Comparison of ENCODE assay signal across 21 cellular contexts in genomic region chr20:24565952-24566351, GRCh38.
DNase-seq lines count a peak whose midpoint lies in the region; ATAC-seq and TF ChIP-seq lines count a peak whose summit lies in the region.
"Had no signal": no experiment of that assay in that cellular context is flagged by ENCODE, and none has a peak within 500 bp of the region (broad histone marks: within the 10 kb centered on the region; RNA-seq: fewer than 3 reads in every experiment).

No MANE protein-coding gene starts in this region.

- H2AK5ac ChIP-seq in H9 (ENCODE audit: insufficient read length, low read length) (no peak overlapping the region), neuronal stem cell (ENCODE audit: low read depth, low read length) (no peak overlapping the region)

- peak overlapping the region in 2 of 3 experiments; percentile 9 to 68; a peak in 3 of 7 replicates for H3K27ac Mint-ChIP-seq in H9
- peak overlapping the region; percentile 16 for H3K27ac Mint-ChIP-seq in progenitor cell of endocrine pancreas
- H3K27ac Mint-ChIP-seq: CD14-positive monocyte; CD4-positive, alpha-beta T cell; CD8-positive, alpha-beta memory T cell; GM23338 had no signal

- H4K5ac ChIP-seq in H9 (ENCODE audit: insufficient read length, low read depth, low read length): no peak overlapping the region

- H3K4ac ChIP-seq in H9 (ENCODE audit: low read depth, low read length) (no peak overlapping the region), neuronal stem cell (ENCODE audit: low read length) (no peak overlapping the region)

- H3K23me2 ChIP-seq in H9 (ENCODE audit: insufficient read length, low read depth, low read length, poor library complexity, severe bottlenecking): no peaks in the 10 kb centered on the region

- DNase-seq in H9 (no peak), neuronal stem cell (ENCODE audit: low spot score) (no peak), progenitor cell of endocrine pancreas (ENCODE audit: low spot score, unreplicated experiment) (no peak), hypothalamus (lab: John Stamatoyannopoulos, UW) (no peak)
- DNase-seq: AML-193; BE2C; CD4-positive, alpha-beta T cell; CD8-positive, alpha-beta memory T cell; DMS 273 treated with DMSO at 0.1 percent for 48 hours; DMS79; EL; GDM1 had no signal

- no peak overlapping the region for H3K4me3 Mint-ChIP-seq in H9
- no peak overlapping the region for H3K4me3 Mint-ChIP-seq in progenitor cell of endocrine pancreas (ENCODE audit: low read depth)
- H3K4me3 Mint-ChIP-seq: CD14-positive monocyte; CD4-positive, alpha-beta T cell; CD8-positive, alpha-beta memory T cell; GM23338 had no signal

- no peak overlapping the region for H2BK120ac ChIP-seq in H9 (ENCODE audit: low read depth, low read length, poor library complexity, severe bottlenecking)
- H2BK120ac ChIP-seq in neuronal stem cell (ENCODE audit: low read depth, low read length): no peak overlapping the region

- no CpG with 5 or more reads among the region's 2 CpGs for WGBS in H9 (ENCODE audit: extremely low coverage, insufficient read length, low lambda C conversion rate)
- WGBS in neuronal stem cell (ENCODE audit: extremely low coverage in 2 of 2, insufficient read length in 2 of 2, insufficient replicate concordance in 1 of 2), 2 donors: no CpG with 5 or more reads among the region's 2 CpGs

- H2BK15ac ChIP-seq in H9 (ENCODE audit: low read depth, low read length) (no peak overlapping the region), neuronal stem cell (ENCODE audit: low read length) (no peak overlapping the region)

- H3K36me3 Mint-ChIP-seq in H9 (ENCODE audit: insufficient read depth in 1 of 3, low read depth in 3 of 3) (peaks cover 9 to 21% (median 16%) of the 10 kb centered on the region in 3 experiments), progenitor cell of endocrine pancreas (ENCODE audit: insufficient read depth) (peaks cover 1% of the 10 kb centered on the region)
- H3K36me3 Mint-ChIP-seq: CD14-positive monocyte; CD8-positive, alpha-beta memory T cell had no signal

- H3K9me3 Mint-ChIP-seq in H9: peaks cover 6 to 19% of the 10 kb centered on the region in 2 experiments
- H3K9me3 Mint-ChIP-seq in progenitor cell of endocrine pancreas (ENCODE audit: low read depth): peaks cover 8% of the 10 kb centered on the region

- H3K4me3 ChIP-seq in neuronal stem cell (ENCODE audit: low read length in 2 of 2): peak overlapping the region in 1 of 2 donors; percentile 8
- H3K4me3 ChIP-seq: BLaER1 treated with 17β-estradiol and CSF1 and Interleukin-3, amounts not matched to agents 10 nM and 100 nM; GM12878; GM23338; HAP-1 had no signal

- H3K4me1 ChIP-seq in H9 (ENCODE audit: insufficient read depth, low read length) (no peaks in the 10 kb centered on the region), neuronal stem cell (ENCODE audit: control insufficient read depth in 2 of 2, insufficient read depth in 1 of 2, low read depth in 1 of 2, low read length in 2 of 2) (peaks cover 0 to 3% of the 10 kb centered on the region in 2 donors)
- H3K4me1 ChIP-seq: BE2C, HAP-1 had no signal

- H3K27me3 ChIP-seq in H9 (ENCODE audit: insufficient read depth, low read length) (no peaks in the 10 kb centered on the region; the same call in 1 of the 2 replicates), neuronal stem cell (ENCODE audit: control insufficient read depth in 3 of 3, insufficient read depth in 3 of 3, low read depth in 1 of 3, low read length in 3 of 3) (no peaks in the 10 kb centered on the region)
- H3K27me3 ChIP-seq: BE2C; BLaER1 treated with 17β-estradiol and CSF1 and Interleukin-3, amounts not matched to agents 10 nM and 100 nM had no signal

- H3K23ac ChIP-seq in H9 (ENCODE audit: insufficient read length, low read depth, low read length): no peak overlapping the region
- H3K23ac ChIP-seq in neuronal stem cell (ENCODE audit: low read depth, low read length, poor library complexity): no peak overlapping the region

- H3K9ac ChIP-seq in H9 (ENCODE audit: extremely low read depth, insufficient read length, low read length) (no peak overlapping the region), neuronal stem cell (ENCODE audit: low read depth, low read length, poor library complexity) (no peak overlapping the region)
- H3K9ac ChIP-seq: BLaER1 treated with 17β-estradiol and CSF1 and Interleukin-3, amounts not matched to agents 10 nM and 100 nM had no signal

- H2BK5ac ChIP-seq in H9 (ENCODE audit: insufficient read length, low read length) (no peak overlapping the region), neuronal stem cell (ENCODE audit: low read length) (peak overlapping the region; percentile 43)

- no peak overlapping the region for H3T11ph ChIP-seq in H9 (ENCODE audit: low read length)

- H4K91ac ChIP-seq in H9 (ENCODE audit: insufficient read length, low read depth, low read length) (no peak overlapping the region), neuronal stem cell (ENCODE audit: low read depth, low read length, poor library complexity) (no peak overlapping the region)

- no peaks in the 10 kb centered on the region for H3K9me3 ChIP-seq in H9 (ENCODE audit: control insufficient read depth, low read depth, low read length)
- H3K9me3 ChIP-seq in neuronal stem cell (replicated peaks in 1 of 2; ENCODE audit: control insufficient read depth in 2 of 2, insufficient read depth in 1 of 2, low read depth in 1 of 2, low read length in 2 of 2): peaks cover 0 to 6% of the 10 kb centered on the region in 2 donors
- H3K9me3 ChIP-seq: BE2C, HAP-1 had no signal

- no peaks in the 10 kb centered on the region for H3K79me2 ChIP-seq in H9 (ENCODE audit: insufficient read depth, low read length)

- H3K4me2 ChIP-seq in H9 (ENCODE audit: insufficient read depth, insufficient read length, low read length): no peak overlapping the region
- H3K4me2 ChIP-seq in neuronal stem cell (ENCODE audit: insufficient read depth, low read length, poor library complexity, severe bottlenecking): no peak overlapping the region
- H3K4me2 ChIP-seq: BLaER1 treated with 17β-estradiol and CSF1 and Interleukin-3, amounts not matched to agents 10 nM and 100 nM; GM23338 had no signal

- TF ChIP-seq CTCF in H9 (conservative IDR thresholded peaks at IDR 0.05) (no peak), VCaP (conservative IDR thresholded peaks at IDR 0.05) (no peak), progenitor cell of endocrine pancreas (IDR thresholded peaks at IDR 0.05; ENCODE audit: unreplicated experiment) (no peak)

- no peak overlapping the region for H2BK20ac ChIP-seq in H9 (ENCODE audit: low read depth, low read length, poor library complexity, severe bottlenecking)

- H2BK12ac ChIP-seq in H9 (ENCODE audit: insufficient read length, low read depth, low read length) (no peak overlapping the region), neuronal stem cell (ENCODE audit: low read length) (no peak overlapping the region)

- no peaks in the 10 kb centered on the region for H4K20me1 ChIP-seq in H9 (ENCODE audit: control insufficient read depth, insufficient read depth, insufficient read length)
- H4K20me1 ChIP-seq: BLaER1 treated with 17β-estradiol and CSF1 and Interleukin-3, amounts not matched to agents 10 nM and 100 nM had no signal

- H3K56ac ChIP-seq in H9 (ENCODE audit: insufficient read length, low read depth, low read length): no peak overlapping the region

- H3K4me1 Mint-ChIP-seq in H9 (peaks cover 7 to 10% of the 10 kb centered on the region in 2 experiments; a peak in 3 of 4 replicates), progenitor cell of endocrine pancreas (ENCODE audit: low read depth) (peaks cover 5% of the 10 kb centered on the region)
- H3K4me1 Mint-ChIP-seq: CD14-positive monocyte; CD8-positive, alpha-beta memory T cell had no signal

- no peak for ATAC-seq in GM19035 (IDR thresholded peaks at IDR 0.05; ENCODE audit: unreplicated experiment)
- no peak for ATAC-seq in GM21528 (IDR thresholded peaks at IDR 0.05; ENCODE audit: low FRiP score, unreplicated experiment)
- ATAC-seq: GM12878, GM23338 had no signal

- no peaks in the 10 kb centered on the region for H3K79me1 ChIP-seq in H9 (ENCODE audit: insufficient read depth, low read depth, low read length, poor library complexity, severe bottlenecking)
- no peaks in the 10 kb centered on the region for H3K79me1 ChIP-seq in neuronal stem cell (ENCODE audit: low read depth, low read length)

- H2AFZ ChIP-seq in H9 (ENCODE audit: low read length) (no peak overlapping the region), neuronal stem cell (ENCODE audit: low read length) (no peak overlapping the region)
- H2AFZ ChIP-seq: GM23338 had no signal

- H3K27me3 Mint-ChIP-seq in H9 (ENCODE audit: low read depth) (no peaks in the 10 kb centered on the region; the same call in 1 of the 2 replicates), progenitor cell of endocrine pancreas (no peaks in the 10 kb centered on the region)

- H4K8ac ChIP-seq in H9 (replicated peaks; ENCODE audit: insufficient read length, low read depth, low read length) (no peak overlapping the region), neuronal stem cell (ENCODE audit: low read depth, low read length) (no peak overlapping the region)

- no peaks in the 10 kb centered on the region for H3K36me3 ChIP-seq in neuronal stem cell (replicated peaks in 1 of 2; ENCODE audit: control insufficient read depth in 2 of 2, insufficient read depth in 2 of 2, low read length in 2 of 2)
- H3K36me3 ChIP-seq: BE2C; BLaER1 treated with 17β-estradiol and CSF1 and Interleukin-3, amounts not matched to agents 10 nM and 100 nM; HAP-1 had no signal

- H3K27ac ChIP-seq in H9 (ENCODE audit: insufficient read length, low read depth, low read length) (no peak overlapping the region), VCaP (peak overlapping the region; percentile 16; the same call in 1 of the 2 replicates), neuronal stem cell (replicated peaks; ENCODE audit: low read length) (no peak overlapping the region)
- H3K27ac ChIP-seq: 22Rv1; BLaER1 treated with 17β-estradiol and CSF1 and Interleukin-3, amounts not matched to agents 10 nM and 100 nM had no signal

- H3K18ac ChIP-seq in H9 (ENCODE audit: insufficient read length, low read depth, low read length): no peak overlapping the region
- peak overlapping the region; percentile 44 for H3K18ac ChIP-seq in neuronal stem cell (ENCODE audit: low read length)

- H3K14ac ChIP-seq in H9 (ENCODE audit: insufficient read depth, low read length) (no peak overlapping the region), neuronal stem cell (ENCODE audit: low read length) (no peak overlapping the region)
